In the genomic region with DNA sequence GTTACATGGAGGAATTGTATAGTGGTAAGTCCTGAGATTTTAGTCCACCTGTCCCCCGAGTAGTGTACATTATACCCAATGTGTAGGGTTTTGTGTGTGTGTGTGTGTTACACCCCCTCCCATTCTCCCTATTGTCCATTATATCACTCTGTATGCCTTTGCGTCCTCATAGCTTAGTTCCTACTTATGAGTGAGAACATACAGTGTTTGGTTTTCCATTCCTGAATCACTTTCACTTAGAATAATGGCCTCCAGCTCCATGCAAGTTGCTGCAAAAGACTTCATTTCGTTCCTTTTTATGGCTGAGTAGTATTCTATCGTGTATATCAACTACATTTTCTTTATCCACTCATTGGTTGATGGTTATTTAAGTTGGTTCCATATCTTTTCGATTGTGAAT, we compare ENCODE assay signal across 8 cellular contexts. TPM values are rescaled to one million over a fixed set of nuclear protein-coding genes. Genes with fewer than 3 reads are reported as not detected.
DNase-seq lines count a peak whose midpoint lies in the region; ATAC-seq and TF ChIP-seq lines count a peak whose summit lies in the region.

No MANE protein-coding gene starts in this region.

- H3K36me3 ChIP-seq in HCT116 (ENCODE audit: control insufficient read depth in 1 of 2, insufficient read depth in 2 of 2, low read length in 2 of 2) (no peaks in the 10 kb centered on the region), body of pancreas (replicated peaks in 1 of 2; ENCODE audit: insufficient read depth in 1 of 2, low read depth in 2 of 2) (no peaks in the 10 kb centered on the region), mucosa of descending colon (ENCODE audit: low read depth) (no peaks in the 10 kb centered on the region)

- peak overlapping the region; percentile 52 to 56 for H3K4me3 ChIP-seq in HCT116 (replicated peaks in 1 of 2; ENCODE audit: low read depth in 1 of 2, low read length in 2 of 2)
- H3K4me3 ChIP-seq in body of pancreas: no peak overlapping the region
- H3K4me3 ChIP-seq in mucosa of descending colon: peak overlapping the region; percentile 44

- no peak for TF ChIP-seq CTCF in 22Rv1 (IDR thresholded peaks at IDR 0.05)
- TF ChIP-seq CTCF in HCT116 (IDR thresholded peaks at IDR 0.05 in 2 of 3, conservative IDR thresholded peaks at IDR 0.05 in 1 of 3; ENCODE audit: borderline replicate concordance in 1 of 3, insufficient read depth in 1 of 3, low read depth in 2 of 3, low read length in 2 of 3): no peak
- no peak for TF ChIP-seq CTCF in body of pancreas (IDR thresholded peaks at IDR 0.05)
- TF ChIP-seq CTCF in mucosa of descending colon (IDR thresholded peaks at IDR 0.05): no peak

- BruUV-seq in HCT116 (replicated peaks; lab: Mats Ljungman, UMichigan): no TSS peak

- POLR2A ChIA-PET in HCT116 (lab: Charles Lee): interaction anchor here (0.8 to 1.2 kb wide), 5 partner anchors 7 to 96 kb away, joined by 3 to 5 read pairs (median 3); no protein-coding TSS in a partner anchor

- H3K27me3 ChIP-seq in HCT116 (ENCODE audit: insufficient read depth, low read length): no peaks in the 10 kb centered on the region
- H3K27me3 ChIP-seq in body of pancreas: no peaks in the 10 kb centered on the region

- no peak for ATAC-seq in HCT116
- ATAC-seq in body of pancreas: no peak
- ATAC-seq in mucosa of descending colon: no peak
- no peak for ATAC-seq in HG03521 (IDR thresholded peaks at IDR 0.05; ENCODE audit: unreplicated experiment)
- no peak for ATAC-seq in activated CD4-positive, CD25-positive, alpha-beta regulatory T cell treated with anti-CD3 and anti-CD28 coated beads, Interleukin-2, amount 50 U/mL, for 24 hours

- H3K27ac ChIP-seq in 22Rv1 (0 out of 2 replicates have a peak overlapping the region, but pooled peaks have one; percentile 46), HCT116 (ENCODE audit: low read depth, low read length) (no peak overlapping the region), body of pancreas (peak overlapping the region; percentile 48 to 90 (median 84))

- no peaks in the 10 kb centered on the region for H4K20me1 ChIP-seq in HCT116 (ENCODE audit: insufficient read depth)

- DNase-seq in HCT116 (ENCODE audit: low read depth, low spot score) (no peak), body of pancreas (no peak), mucosa of descending colon (no peak), AG08396 (ENCODE audit: low spot score) (no peak), SK-N-DZ (ENCODE audit: low spot score) (no peak)

- TF ChIP-seq POLR2A in HCT116 (IDR thresholded peaks at IDR 0.05; ENCODE audit: borderline replicate concordance, extremely low read depth, insufficient read depth, insufficient read length) (no peak), body of pancreas (IDR thresholded peaks at IDR 0.05) (no peak)

- RAD21 ChIA-PET in HCT116 (lab: Charles Lee; ENCODE audit: low non-redundant PET in 1 of 2, low total read pairs in 2 of 2, uncharacterized antibody in 2 of 2, unreplicated experiment in 2 of 2): no interaction called here

- no peaks in the 10 kb centered on the region for H3K79me2 ChIP-seq in HCT116 (ENCODE audit: insufficient read depth, low read length)

- H3K4me1 ChIP-seq in HCT116 (ENCODE audit: control insufficient read depth in 1 of 2, insufficient read depth in 2 of 2, low read length in 2 of 2) (peaks cover 14 to 33% of the 10 kb centered on the region in 2 experiments; a peak in 3 of 4 replicates), body of pancreas (peaks cover 15% of the 10 kb centered on the region), mucosa of descending colon (ENCODE audit: low read depth) (peaks cover 30% of the 10 kb centered on the region)

- 45 to 49% methylated on average over 5 of the region's 5 CpGs for WGBS in body of pancreas, 2 donors

- intact Hi-C loops in HCT116 (cut with micrococcal nuclease): no loop called here
- intact Hi-C loops in body of pancreas (cut with DNase I): no loop called here
- intact Hi-C loops in mucosa of descending colon (cut with DNase I, micrococcal nuclease): no loop called here

- peak overlapping the region; percentile 33; the same call in 1 of the 2 replicates for H3K9ac ChIP-seq in HCT116 (ENCODE audit: low read length)

- H3K9me2 ChIP-seq in HCT116 (ENCODE audit: insufficient read depth): no peaks in the 10 kb centered on the region

- no peak for TF ChIP-seq RAD21 in HCT116 (IDR thresholded peaks at IDR 0.05; ENCODE audit: low read depth)

- peak overlapping the region; percentile 33 for H2AFZ ChIP-seq in HCT116 (ENCODE audit: low read depth, low read length, poor library complexity, severe bottlenecking)

- H3K9me3 ChIP-seq in HCT116 (ENCODE audit: control insufficient read depth in 1 of 2, insufficient read depth in 1 of 2, low read depth in 1 of 2, low read length in 2 of 2) (no peaks in the 10 kb centered on the region), body of pancreas (no peaks in the 10 kb centered on the region), mucosa of descending colon (no peaks in the 10 kb centered on the region)

- H3K4me2 ChIP-seq in HCT116 (ENCODE audit: low read length): peak overlapping the region; percentile 82

- CTCF ChIA-PET in HCT116 (lab: Charles Lee): interaction anchor here (1.0 to 2.3 kb wide), 4 partner anchors 9 to 87 kb away, joined by 3 to 11 read pairs (median 4); no protein-coding TSS in a partner anchor

TF ChIP-seq in HCT116, 20 proteins besides CTCF, POLR2A, EP300 and RAD21:
- TF ChIP-seq, protein P1, sequence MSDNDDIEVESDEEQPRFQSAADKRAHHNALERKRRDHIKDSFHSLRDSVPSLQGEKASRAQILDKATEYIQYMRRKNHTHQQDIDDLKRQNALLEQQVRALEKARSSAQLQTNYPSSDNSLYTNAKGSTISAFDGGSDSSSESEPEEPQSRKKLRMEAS (IDR thresholded peaks at IDR 0.05): peak; percentile 16; the same call in 1 of the 2 replicates
- TF ChIP-seq TCF7L2 (IDR thresholded peaks at IDR 0.05; ENCODE audit: borderline replicate concordance, extremely low read depth, insufficient read depth, insufficient read length): no peak

RNA-seq across cellular contexts. Expression of gene FA2H, which starts 0.6 kb away (rescaled TPM):
- 11.1 TPM for total RNA-seq in HCT116 (2021; ENCODE audit: unreplicated experiment)
- 15.0 and 21.9 TPM in 2 replicates for polyA plus RNA-seq in HCT116 (2012)
- total RNA-seq in body of pancreas: 1 to 10 TPM; 3.3 to 5.4 TPM
- total RNA-seq in mucosa of descending colon: 10 to 100 TPM; 17.3 to 60.0 (median 44.0) TPM
- polyA plus RNA-seq in SK-N-DZ (2014; cell fraction: cytosol; rRNA removed): not detected in 2 replicates
- polyA plus RNA-seq in SK-N-DZ (2014; cell fraction: nucleus; rRNA removed): not detected in 2 replicates

Comparison
In these comparisons a context has a peak if more than half of its experiments do, and no peak if none do; other contexts are left out.
1. H3K4me3 ChIP-seq: peak in HCT116 (2 of 2) and mucosa of descending colon (single experiment); none in body of pancreas (0 of 2).